ENCODE assay signal across 8 cellular contexts in genomic region chr1:113811888-113812660, GRCh38. TPM values are rescaled to one million over a fixed set of nuclear protein-coding genes. Genes with fewer than 3 reads are reported as not detected.
DNase-seq lines count a peak whose midpoint lies in the region; ATAC-seq and TF ChIP-seq lines count a peak whose summit lies in the region.

Gene RSBN1 (minus strand): TSS chr1:113812476. CDS start chr1:113812412, 64 bp downstream.

- peaks cover 7% of the 10 kb centered on the region for H3K36me3 Mint-ChIP-seq in activated naive CD8-positive, alpha-beta T cell

- H3K36me3 ChIP-seq in osteoblast (ENCODE audit: insufficient read depth, low read length) (no peaks in the 10 kb centered on the region), thoracic aorta (no peaks in the 10 kb centered on the region)

- H3K27ac ChIP-seq in osteoblast (ENCODE audit: low read depth, low read length) (peak within 1 kb of the TSS; percentile 86), thoracic aorta (peak within 1 kb of the TSS; percentile 84 to 97)

- H3K4me1 ChIP-seq in osteoblast (ENCODE audit: insufficient read depth, low read length) (peaks cover 15% of the 10 kb centered on the region), thoracic aorta (ENCODE audit: control insufficient read depth in 1 of 2, low read depth in 2 of 2) (peaks cover 19 to 24% of the 10 kb centered on the region in 2 donors)

- H3K27me3 ChIP-seq in osteoblast (ENCODE audit: insufficient read depth, low read length) (no peaks in the 10 kb centered on the region), thoracic aorta (replicated peaks; ENCODE audit: insufficient read depth) (no peaks in the 10 kb centered on the region)

- H3K4me2 ChIP-seq in osteoblast (ENCODE audit: insufficient read depth, low read length) = peak within 1 kb of the TSS; percentile 92

- peaks cover 38% of the 10 kb centered on the region for H3K4me1 Mint-ChIP-seq in activated naive CD8-positive, alpha-beta T cell (ENCODE audit: low read depth)

- ATAC-seq in HG02623 (IDR thresholded peaks at IDR 0.05; ENCODE audit: unreplicated experiment) (peak; percentile 84), thoracic aorta (ENCODE audit: insufficient number of reproducible peaks, low FRiP score, low read depth) (peak; percentile 99)

- H3K4me3 ChIP-seq in osteoblast (ENCODE audit: insufficient read depth, low read length) = peak within 1 kb of the TSS; percentile 97
- peak within 1 kb of the TSS; percentile 83 for H3K4me3 ChIP-seq in thoracic aorta

- peak within 1 kb of the TSS; percentile 98 for H3K4me3 Mint-ChIP-seq in activated naive CD8-positive, alpha-beta T cell

- no peaks in the 10 kb centered on the region for H3K27me3 Mint-ChIP-seq in activated naive CD8-positive, alpha-beta T cell

- DNase-seq in GM10266 (ENCODE audit: extremely low spot score) (peak; percentile 90), NCI-H1105 (lab: John Stamatoyannopoulos, UW) (peak; percentile 99), SKM-1 treated with dmso at 0.1 percent for 144 hours (lab: John Stamatoyannopoulos, UW; ENCODE audit: unreplicated experiment) (peak; percentile 97), glomerular visceral epithelial cell (ENCODE audit: extremely low spot score) (peak; percentile 99), osteoblast (ENCODE audit: insufficient read length, low spot score, missing footprints) (peak; percentile 94), thoracic aorta (ENCODE audit: low spot score) (peak; percentile 97)

- H3K27ac Mint-ChIP-seq in activated naive CD8-positive, alpha-beta T cell = peak within 1 kb of the TSS; percentile 96

- TF ChIP-seq CTCF in GM10266 (IDR thresholded peaks at IDR 0.05; ENCODE audit: control insufficient read depth, insufficient read depth, low read depth, missing control alignments) (peak; percentile 10), osteoblast (IDR thresholded peaks at IDR 0.05; ENCODE audit: extremely low read depth, low read depth, low read length) (no peak), thoracic aorta (IDR thresholded peaks at IDR 0.05) (peak; percentile 19)

- H3K9me3 Mint-ChIP-seq in activated naive CD8-positive, alpha-beta T cell (ENCODE audit: low read depth) = no peaks in the 10 kb centered on the region

- peaks cover 9% of the 10 kb centered on the region for H4K20me1 ChIP-seq in osteoblast (ENCODE audit: insufficient read depth, low read length)

- H3K9me3 ChIP-seq in osteoblast (ENCODE audit: low read depth, low read length) (no peaks in the 10 kb centered on the region), thoracic aorta (no peaks in the 10 kb centered on the region)

- peak within 1 kb of the TSS; percentile 96 for H2AFZ ChIP-seq in osteoblast (ENCODE audit: low read length)

- H3K79me2 ChIP-seq in osteoblast (ENCODE audit: insufficient read depth, low read length) = peaks cover 49% of the 10 kb centered on the region

RNA-seq across cellular contexts. Expression of gene RSBN1, which starts in this region (rescaled TPM):
- total RNA-seq in osteoblast = 14.5 and 15.3 TPM in 2 replicates
- total RNA-seq in thoracic aorta = 10 to 100 TPM; 16.1 to 23.5 TPM

Comparison
In these comparisons a context has a peak if more than half of its experiments do, and no peak if none do; other contexts are left out.
1. Peak in every context shown above with its lines: DNase-seq, ATAC-seq, H3K4me3 ChIP-seq and H3K27ac ChIP-seq.